ENCODE assay signal across 1 cellular context in the genomic region with DNA sequence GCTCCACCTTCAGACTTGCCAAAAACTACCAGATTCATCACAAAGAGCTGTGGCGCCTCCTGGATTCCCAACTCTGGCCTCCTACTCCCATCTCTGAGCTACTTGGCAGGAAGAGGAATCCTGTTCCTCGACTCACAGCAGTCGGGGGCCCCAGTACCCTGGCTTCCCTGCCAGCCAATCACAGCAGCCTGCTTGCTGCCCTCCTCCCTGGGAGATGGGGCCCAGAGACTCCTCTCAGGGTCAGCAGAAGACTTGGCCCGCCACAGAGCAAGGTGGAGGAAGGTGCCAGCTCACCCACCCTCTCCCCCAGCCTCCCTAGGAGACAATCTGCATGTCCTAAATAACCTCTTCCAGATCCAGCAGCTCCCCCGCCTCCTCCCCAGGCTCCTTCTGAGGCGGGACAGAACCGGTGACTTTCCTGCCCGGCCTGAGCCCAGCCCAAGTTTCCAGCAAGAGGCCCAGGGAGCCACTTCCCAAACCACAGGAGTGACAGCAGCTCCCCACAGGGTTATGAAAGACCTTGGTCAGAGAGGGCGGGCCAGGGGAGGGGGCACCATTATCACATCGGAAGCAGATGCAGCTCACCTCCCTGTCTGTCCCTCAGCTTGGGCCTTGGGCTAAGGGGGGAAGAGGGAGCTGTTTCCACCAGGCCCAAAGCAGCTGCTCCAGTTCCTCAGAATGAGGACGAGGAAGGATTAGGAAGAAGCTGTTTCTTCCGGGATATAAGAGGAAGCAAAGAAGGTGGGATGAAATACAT.
TF ChIP-seq lines count a peak whose summit lies in the region.

No MANE protein-coding gene starts in this region.

TF ChIP-seq in GM23338, 12 proteins besides CTCF, POLR2A, EP300 and RAD21 (continued from another document):
- TF ChIP-seq, protein P1, sequence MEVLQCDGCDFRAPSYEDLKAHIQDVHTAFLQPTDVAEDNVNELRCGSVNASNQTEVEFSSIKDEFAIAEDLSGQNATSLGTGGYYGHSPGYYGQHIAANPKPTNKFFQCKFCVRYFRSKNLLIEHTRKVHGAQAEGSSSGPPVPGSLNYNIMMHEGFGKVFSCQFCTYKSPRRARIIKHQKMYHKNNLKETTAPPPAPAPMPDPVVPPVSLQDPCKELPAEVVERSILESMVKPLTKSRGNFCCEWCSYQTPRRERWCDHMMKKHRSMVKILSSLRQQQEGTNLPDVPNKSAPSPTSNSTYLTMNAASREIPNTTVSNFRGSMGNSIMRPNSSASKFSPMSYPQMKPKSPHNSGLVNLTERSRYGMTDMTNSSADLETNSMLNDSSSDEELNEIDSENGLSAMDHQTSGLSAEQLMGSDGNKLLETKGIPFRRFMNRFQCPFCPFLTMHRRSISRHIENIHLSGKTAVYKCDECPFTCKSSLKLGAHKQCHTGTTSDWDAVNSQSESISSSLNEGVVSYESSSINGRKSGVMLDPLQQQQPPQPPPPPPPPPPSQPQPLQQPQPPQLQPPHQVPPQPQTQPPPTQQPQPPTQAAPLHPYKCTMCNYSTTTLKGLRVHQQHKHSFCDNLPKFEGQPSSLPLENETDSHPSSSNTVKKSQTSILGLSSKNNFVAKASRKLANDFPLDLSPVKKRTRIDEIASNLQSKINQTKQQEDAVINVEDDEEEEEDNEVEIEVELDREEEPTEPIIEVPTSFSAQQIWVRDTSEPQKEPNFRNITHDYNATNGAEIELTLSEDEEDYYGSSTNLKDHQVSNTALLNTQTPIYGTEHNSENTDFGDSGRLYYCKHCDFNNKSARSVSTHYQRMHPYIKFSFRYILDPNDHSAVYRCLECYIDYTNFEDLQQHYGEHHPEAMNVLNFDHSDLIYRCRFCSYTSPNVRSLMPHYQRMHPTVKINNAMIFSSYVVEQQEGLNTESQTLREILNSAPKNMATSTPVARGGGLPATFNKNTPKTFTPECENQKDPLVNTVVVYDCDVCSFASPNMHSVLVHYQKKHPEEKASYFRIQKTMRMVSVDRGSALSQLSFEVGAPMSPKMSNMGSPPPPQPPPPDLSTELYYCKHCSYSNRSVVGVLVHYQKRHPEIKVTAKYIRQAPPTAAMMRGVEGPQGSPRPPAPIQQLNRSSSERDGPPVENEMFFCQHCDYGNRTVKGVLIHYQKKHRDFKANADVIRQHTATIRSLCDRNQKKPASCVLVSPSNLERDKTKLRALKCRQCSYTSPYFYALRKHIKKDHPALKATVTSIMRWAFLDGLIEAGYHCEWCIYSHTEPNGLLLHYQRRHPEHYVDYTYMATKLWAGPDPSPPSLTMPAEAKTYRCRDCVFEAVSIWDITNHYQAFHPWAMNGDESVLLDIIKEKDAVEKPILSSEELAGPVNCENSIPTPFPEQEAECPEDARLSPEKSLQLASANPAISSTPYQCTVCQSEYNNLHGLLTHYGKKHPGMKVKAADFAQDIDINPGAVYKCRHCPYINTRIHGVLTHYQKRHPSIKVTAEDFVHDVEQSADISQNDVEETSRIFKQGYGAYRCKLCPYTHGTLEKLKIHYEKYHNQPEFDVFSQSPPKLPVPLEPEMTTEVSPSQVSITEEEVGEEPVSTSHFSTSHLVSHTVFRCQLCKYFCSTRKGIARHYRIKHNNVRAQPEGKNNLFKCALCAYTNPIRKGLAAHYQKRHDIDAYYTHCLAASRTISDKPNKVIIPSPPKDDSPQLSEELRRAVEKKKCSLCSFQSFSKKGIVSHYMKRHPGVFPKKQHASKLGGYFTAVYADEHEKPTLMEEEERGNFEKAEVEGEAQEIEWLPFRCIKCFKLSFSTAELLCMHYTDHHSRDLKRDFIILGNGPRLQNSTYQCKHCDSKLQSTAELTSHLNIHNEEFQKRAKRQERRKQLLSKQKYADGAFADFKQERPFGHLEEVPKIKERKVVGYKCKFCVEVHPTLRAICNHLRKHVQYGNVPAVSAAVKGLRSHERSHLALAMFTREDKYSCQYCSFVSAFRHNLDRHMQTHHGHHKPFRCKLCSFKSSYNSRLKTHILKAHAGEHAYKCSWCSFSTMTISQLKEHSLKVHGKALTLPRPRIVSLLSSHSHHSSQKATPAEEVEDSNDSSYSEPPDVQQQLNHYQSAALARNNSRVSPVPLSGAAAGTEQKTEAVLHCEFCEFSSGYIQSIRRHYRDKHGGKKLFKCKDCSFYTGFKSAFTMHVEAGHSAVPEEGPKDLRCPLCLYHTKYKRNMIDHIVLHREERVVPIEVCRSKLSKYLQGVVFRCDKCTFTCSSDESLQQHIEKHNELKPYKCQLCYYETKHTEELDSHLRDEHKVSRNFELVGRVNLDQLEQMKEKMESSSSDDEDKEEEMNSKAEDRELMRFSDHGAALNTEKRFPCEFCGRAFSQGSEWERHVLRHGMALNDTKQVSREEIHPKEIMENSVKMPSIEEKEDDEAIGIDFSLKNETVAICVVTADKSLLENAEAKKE (CRISPR knock-in tag; IDR thresholded peaks at IDR 0.05), result no peak
- TF ChIP-seq, protein P2, sequence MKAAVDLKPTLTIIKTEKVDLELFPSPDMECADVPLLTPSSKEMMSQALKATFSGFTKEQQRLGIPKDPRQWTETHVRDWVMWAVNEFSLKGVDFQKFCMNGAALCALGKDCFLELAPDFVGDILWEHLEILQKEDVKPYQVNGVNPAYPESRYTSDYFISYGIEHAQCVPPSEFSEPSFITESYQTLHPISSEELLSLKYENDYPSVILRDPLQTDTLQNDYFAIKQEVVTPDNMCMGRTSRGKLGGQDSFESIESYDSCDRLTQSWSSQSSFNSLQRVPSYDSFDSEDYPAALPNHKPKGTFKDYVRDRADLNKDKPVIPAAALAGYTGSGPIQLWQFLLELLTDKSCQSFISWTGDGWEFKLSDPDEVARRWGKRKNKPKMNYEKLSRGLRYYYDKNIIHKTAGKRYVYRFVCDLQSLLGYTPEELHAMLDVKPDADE (IDR thresholded peaks at IDR 0.05), result no peak
- TF ChIP-seq, protein P3, sequence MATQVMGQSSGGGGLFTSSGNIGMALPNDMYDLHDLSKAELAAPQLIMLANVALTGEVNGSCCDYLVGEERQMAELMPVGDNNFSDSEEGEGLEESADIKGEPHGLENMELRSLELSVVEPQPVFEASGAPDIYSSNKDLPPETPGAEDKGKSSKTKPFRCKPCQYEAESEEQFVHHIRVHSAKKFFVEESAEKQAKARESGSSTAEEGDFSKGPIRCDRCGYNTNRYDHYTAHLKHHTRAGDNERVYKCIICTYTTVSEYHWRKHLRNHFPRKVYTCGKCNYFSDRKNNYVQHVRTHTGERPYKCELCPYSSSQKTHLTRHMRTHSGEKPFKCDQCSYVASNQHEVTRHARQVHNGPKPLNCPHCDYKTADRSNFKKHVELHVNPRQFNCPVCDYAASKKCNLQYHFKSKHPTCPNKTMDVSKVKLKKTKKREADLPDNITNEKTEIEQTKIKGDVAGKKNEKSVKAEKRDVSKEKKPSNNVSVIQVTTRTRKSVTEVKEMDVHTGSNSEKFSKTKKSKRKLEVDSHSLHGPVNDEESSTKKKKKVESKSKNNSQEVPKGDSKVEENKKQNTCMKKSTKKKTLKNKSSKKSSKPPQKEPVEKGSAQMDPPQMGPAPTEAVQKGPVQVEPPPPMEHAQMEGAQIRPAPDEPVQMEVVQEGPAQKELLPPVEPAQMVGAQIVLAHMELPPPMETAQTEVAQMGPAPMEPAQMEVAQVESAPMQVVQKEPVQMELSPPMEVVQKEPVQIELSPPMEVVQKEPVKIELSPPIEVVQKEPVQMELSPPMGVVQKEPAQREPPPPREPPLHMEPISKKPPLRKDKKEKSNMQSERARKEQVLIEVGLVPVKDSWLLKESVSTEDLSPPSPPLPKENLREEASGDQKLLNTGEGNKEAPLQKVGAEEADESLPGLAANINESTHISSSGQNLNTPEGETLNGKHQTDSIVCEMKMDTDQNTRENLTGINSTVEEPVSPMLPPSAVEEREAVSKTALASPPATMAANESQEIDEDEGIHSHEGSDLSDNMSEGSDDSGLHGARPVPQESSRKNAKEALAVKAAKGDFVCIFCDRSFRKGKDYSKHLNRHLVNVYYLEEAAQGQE (IDR thresholded peaks at IDR 0.05; ENCODE audit: unreplicated experiment), result no peak
- TF ChIP-seq POLR2AphosphoS5 (IDR thresholded peaks at IDR 0.05; ENCODE audit: low read depth) (no peak), EZH2 (IDR thresholded peaks at IDR 0.05; ENCODE audit: low read depth, unreplicated experiment) (no peak), NANOG (IDR thresholded peaks at IDR 0.05; ENCODE audit: borderline replicate concordance) (no peak), CREB1 (CRISPR knock-in tag; IDR thresholded peaks at IDR 0.05; ENCODE audit: low read depth) (no peak), STAT1 (IDR thresholded peaks at IDR 0.05; ENCODE audit: unreplicated experiment) (no peak), ZNF114 (CRISPR knock-in tag; IDR thresholded peaks at IDR 0.05) (no peak), JUNB (IDR thresholded peaks at IDR 0.05; ENCODE audit: unreplicated experiment) (no peak), EZH2phosphoT487 (IDR thresholded peaks at IDR 0.05; ENCODE audit: unreplicated experiment) (no peak)
